In the genomic region with DNA sequence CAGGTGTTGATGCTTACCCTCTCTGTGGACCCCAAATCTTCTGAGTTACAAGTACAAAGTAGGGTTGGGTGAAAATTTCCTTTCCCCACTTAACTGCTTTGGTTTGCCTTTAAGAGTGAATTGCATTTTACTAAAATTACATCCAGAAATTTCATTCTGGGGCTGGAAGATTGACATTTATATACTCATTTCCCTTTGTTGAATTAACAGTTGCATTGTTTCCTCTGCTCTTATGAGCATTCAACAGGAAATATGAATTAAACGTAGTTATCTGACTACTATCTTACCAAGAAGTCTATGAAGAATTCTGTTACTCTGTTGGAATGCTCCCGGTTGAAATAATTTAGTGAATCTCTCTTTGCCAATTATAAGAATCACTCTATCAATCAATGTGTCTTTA, we compare ENCODE assay signal across 34 cellular contexts.
"Had no signal": no experiment of that assay in that cellular context is flagged by ENCODE, and none has a peak within 500 bp of the region (broad histone marks: within the 10 kb centered on the region; RNA-seq: fewer than 3 reads in every experiment).

No MANE protein-coding gene starts in this region.

- H3K4me3 ChIP-seq: MG63 had no signal

- DNase-seq: Karpas-422, Kasumi-1, MG63, MM.1S, NCI-H1048, NCI-H1092, NCI-H1092 treated with DMSO at 0.1 percent for 48 hours, NCI-H1105, NCI-H1105 treated with DMSO at 0.1 percent for 48 hours, NCI-H1417, NCI-H1417 treated with DMSO at 0.1 percent for 48 hours, NCI-H1436, NCI-H1436 treated with DMSO at 0.1 percent for 48 hours, NCI-H146, NCI-H1694, NCI-H1694 treated with DMSO at 0.1 percent for 48 hours, NCI-H187, NCI-H187 treated with DMSO at 0.1 percent for 48 hours, NCI-H1930, NCI-H2029, NCI-H2029 treated with DMSO at 0.1 percent for 48 hours, NCI-H2081, NCI-H2081 treated with DMSO at 0.1 percent for 48 hours, NCI-H2107, NCI-H2171, NCI-H2171 treated with DMSO at 0.1 percent for 48 hours, NCI-H2227 treated with DMSO at 0.1 percent for 48 hours, NCI-H226, NCI-H345, NCI-H446, NCI-H446 treated with DMSO at 0.1 percent for 48 hours, NCI-H510A, NCI-H510A treated with DMSO at 0.1 percent for 48 hours, NCI-H524 had no signal

- H3K27me3 ChIP-seq: MG63 had no signal

- H3K9me3 ChIP-seq: MG63 had no signal

- H3K36me3 ChIP-seq: MG63 had no signal
